ENCODE assay signal across 8 cellular contexts in genomic region chr3:56801597-56802410, GRCh38. TPM values are rescaled to one million over a fixed set of nuclear protein-coding genes. Genes with fewer than 3 reads are reported as not detected.
DNase-seq lines count a peak whose midpoint lies in the region; ATAC-seq and TF ChIP-seq lines count a peak whose summit lies in the region.

Gene ARHGEF3 (minus strand): TSS chr3:56801949. CDS start chr3:56801798, 151 bp downstream.

- peak within 1 kb of the TSS; percentile 28 for H2AFZ ChIP-seq in smooth muscle cell (ENCODE audit: low read depth)

- 1% methylated on average over 51 of the region's 65 CpGs for WGBS in smooth muscle cell (ENCODE audit: low lambda C conversion rate)

- H3K4me1 ChIP-seq in breast epithelium (peaks cover 5 to 7% of the 10 kb centered on the region in 2 donors), smooth muscle cell (ENCODE audit: low read depth) (peaks cover 20% of the 10 kb centered on the region)

- ATAC-seq in HG02840 (IDR thresholded peaks at IDR 0.05; ENCODE audit: low FRiP score, unreplicated experiment), result peak; percentile 77

- DNase-seq in DMS53 (lab: John Stamatoyannopoulos, UW) (peak; percentile 76), DMS53 treated with DMSO at 0.1 percent for 48 hours (lab: John Stamatoyannopoulos, UW; ENCODE audit: unreplicated experiment) (no peak), NCI-H1930 (lab: John Stamatoyannopoulos, UW) (peak; percentile 15 to 48), WERI-Rb-1 (peak; percentile 81), breast epithelium (ENCODE audit: low spot score in 2 of 2) (peak; percentile 75 to 80), iPS-NIHi11 (ENCODE audit: low spot score) (peak; percentile 93), smooth muscle cell (lab: John Stamatoyannopoulos, UW; ENCODE audit: unreplicated experiment) (peak; percentile 66)

- H3K4me2 ChIP-seq in smooth muscle cell, result peak within 1 kb of the TSS; percentile 97

- H3K9me3 ChIP-seq in WERI-Rb-1 (ENCODE audit: severe bottlenecking) (no peaks in the 10 kb centered on the region), breast epithelium (no peaks in the 10 kb centered on the region), smooth muscle cell (replicated peaks; ENCODE audit: low read depth) (no peaks in the 10 kb centered on the region)

- H3K27me3 ChIP-seq in WERI-Rb-1 (ENCODE audit: insufficient read depth, low read depth, severe bottlenecking), result no peaks in the 10 kb centered on the region
- no peaks in the 10 kb centered on the region for H3K27me3 ChIP-seq in breast epithelium
- H3K27me3 ChIP-seq in smooth muscle cell (ENCODE audit: low read depth), result no peaks in the 10 kb centered on the region

- H3K9ac ChIP-seq in smooth muscle cell (ENCODE audit: low read depth), result peak within 1 kb of the TSS; percentile 81

- H3K36me3 ChIP-seq in WERI-Rb-1, result no peaks in the 10 kb centered on the region
- H3K36me3 ChIP-seq in breast epithelium, result no peaks in the 10 kb centered on the region
- no peaks in the 10 kb centered on the region for H3K36me3 ChIP-seq in smooth muscle cell (ENCODE audit: low read depth)

- peaks cover 14% of the 10 kb centered on the region for H3F3A ChIP-seq in smooth muscle cell (ENCODE audit: low read depth)

- TF ChIP-seq CTCF in WERI-Rb-1 (IDR thresholded peaks at IDR 0.05; ENCODE audit: low read depth, low read length), result peak; percentile 75
- TF ChIP-seq CTCF in breast epithelium (IDR thresholded peaks at IDR 0.05), result peak in 1 of 3 donors; percentile 9
- peak; percentile 25 for TF ChIP-seq CTCF in smooth muscle cell (IDR thresholded peaks at IDR 0.05; ENCODE audit: borderline replicate concordance, insufficient read depth, poor library complexity, severe bottlenecking)

- intact Hi-C loops in breast epithelium (cut with DNase I; ENCODE audit: low total_unique reads), result no loop called here

- peaks cover 63% of the 10 kb centered on the region for H3K79me2 ChIP-seq in smooth muscle cell (ENCODE audit: low read depth)

- 0 out of 2 replicates have a peak within 1 kb of the TSS, but pooled peaks have one; percentile 17 for H3K27ac ChIP-seq in WERI-Rb-1
- peak within 1 kb of the TSS; percentile 74 to 77 for H3K27ac ChIP-seq in breast epithelium
- H3K27ac ChIP-seq in smooth muscle cell (ENCODE audit: low read depth), result peak within 1 kb of the TSS; percentile 59

- TF ChIP-seq POLR2A in breast epithelium (IDR thresholded peaks at IDR 0.05), result peak; percentile 36

- peak within 1 kb of the TSS; percentile 65 for H3K4me3 ChIP-seq in WERI-Rb-1 (ENCODE audit: low read depth, low read length)
- peak within 1 kb of the TSS; percentile 66 to 91 (median 79) for H3K4me3 ChIP-seq in breast epithelium
- peak within 1 kb of the TSS; percentile 89 for H3K4me3 ChIP-seq in smooth muscle cell

- peaks cover 49% of the 10 kb centered on the region for H4K20me1 ChIP-seq in smooth muscle cell (ENCODE audit: low read depth)

RNA-seq across cellular contexts. Expression of gene ARHGEF3, which starts in this region (rescaled TPM):
- total RNA-seq in breast epithelium, result 10 to 100 TPM; 11.0 to 45.4 (median 25.2) TPM
- 131 and 139 TPM in 2 replicates for total RNA-seq in smooth muscle cell
- polyA plus RNA-seq in smooth muscle cell, result 90.5 and 137 TPM in 2 replicates

Comparison
In these comparisons a context has a peak if more than half of its experiments do, and no peak if none do; other contexts are left out.
1. H3K27ac ChIP-seq: peak in every context shown above with its lines; median percentile 76 in breast epithelium; 59 in smooth muscle cell; 17 in WERI-Rb-1.